12 cellular contexts compared by ENCODE assay signal in genomic region chr9:27379311-27380236, GRCh38.
DNase-seq lines count a peak whose midpoint lies in the region; ATAC-seq, FAIRE-seq and TF ChIP-seq lines count a peak whose summit lies in the region.
"Had no signal": no experiment of that assay in that cellular context is flagged by ENCODE, and none has a peak within 500 bp of the region (broad histone marks: within the 10 kb centered on the region; RNA-seq: fewer than 3 reads in every experiment).

No MANE protein-coding gene starts in this region.

- intact Hi-C loops in vagina (cut with DNase I) = no loop called here

- no peak for TF ChIP-seq POLR2A in GM12892 (IDR thresholded peaks at IDR 0.05; ENCODE audit: low read depth, low read length)
- no peak for TF ChIP-seq POLR2A in vagina (IDR thresholded peaks at IDR 0.05)

- no peak overlapping the region for H3K4me3 ChIP-seq in GM12865 (ENCODE audit: low read depth, low read length)
- no peak overlapping the region for H3K4me3 ChIP-seq in vagina
- H3K4me3 ChIP-seq: tibial artery had no signal

- H3K27me3 ChIP-seq in vagina = no peaks in the 10 kb centered on the region
- H3K27me3 ChIP-seq: tibial artery had no signal

- H3K9me3 ChIP-seq in vagina = no peaks in the 10 kb centered on the region
- H3K9me3 ChIP-seq: tibial artery had no signal

- no peak for FAIRE-seq in GM12892 (lab: Jason Lieb, UNC)

- DNase-seq in GM12865 (ENCODE audit: low read depth) (peak; percentile 53), left lobe of liver (ENCODE audit: low spot score) (peak; percentile 62), GM12892 (ENCODE audit: insufficient read length) (no peak), HK-2 (ENCODE audit: unreplicated experiment) (no peak), AG08396 (ENCODE audit: low spot score) (no peak), vagina (ENCODE audit: extremely low spot score in 2 of 2) (no peak)
- DNase-seq: central memory CD4-positive, alpha-beta T cell; NCI-H2107; SHP77; tibial artery had no signal

- peaks cover 16% of the 10 kb centered on the region for H3K4me1 ChIP-seq in vagina

- ATAC-seq in GM19438 (IDR thresholded peaks at IDR 0.05; ENCODE audit: low read depth, unreplicated experiment) (peak; percentile 26), HG03520 (IDR thresholded peaks at IDR 0.05; ENCODE audit: unreplicated experiment) (peak; percentile 29), left lobe of liver (peak; percentile 86)

- H3K27ac ChIP-seq in vagina = no peak overlapping the region
- H3K27ac ChIP-seq: tibial artery had no signal

- TF ChIP-seq CTCF in GM12865 (IDR thresholded peaks at IDR 0.05; ENCODE audit: insufficient read depth, low read depth, low read length, missing control alignments) (no peak), vagina (IDR thresholded peaks at IDR 0.05) (no peak)

- no peaks in the 10 kb centered on the region for H3K36me3 ChIP-seq in vagina
- H3K36me3 ChIP-seq: tibial artery had no signal

Comparison
In these comparisons a context has a peak if more than half of its experiments do, and no peak if none do; other contexts are left out.
1. DNase-seq: peak in GM12865 (single experiment) and left lobe of liver (single experiment); none in GM12892 (single experiment), HK-2 (single experiment), AG08396 (single experiment) and vagina (0 of 2).
2. ATAC-seq: peak in every context shown above with its lines; median percentile 86 in left lobe of liver; 29 in HG03520; 26 in GM19438.